Comparison of ENCODE assay signal across 17 cellular contexts in genomic region chr2:170878061-170878460, GRCh38. TPM values are rescaled to one million over a fixed set of nuclear protein-coding genes. Genes with fewer than 3 reads are reported as not detected.
DNase-seq lines count a peak whose midpoint lies in the region; ATAC-seq and TF ChIP-seq lines count a peak whose summit lies in the region.
"Had no signal": no experiment of that assay in that cellular context is flagged by ENCODE, and none has a peak within 500 bp of the region (broad histone marks: within the 10 kb centered on the region; RNA-seq: fewer than 3 reads in every experiment).

No MANE protein-coding gene starts in this region.

- H3K27ac Mint-ChIP-seq in activated CD8-positive, alpha-beta T cell treated with anti-CD3 and anti-CD28 coated beads, Interleukin-2, amount 10 ng/mL, durations not matched to agents 7 days and 5 days = peak overlapping the region; percentile 37
- no peak overlapping the region for H3K27ac Mint-ChIP-seq in activated CD8-positive, alpha-beta T cell treated with anti-CD3 and anti-CD28 coated beads for 36 hours
- H3K27ac Mint-ChIP-seq: progenitor cell of endocrine pancreas had no signal

- in situ Hi-C loops in astrocyte of the cerebellum (cut with HindIII; ENCODE audit: low sequenced_read_pairs) = no loop called here

- peaks cover 17% of the 10 kb centered on the region for H3K4me1 Mint-ChIP-seq in activated CD8-positive, alpha-beta T cell treated with anti-CD3 and anti-CD28 coated beads, Interleukin-2, amount 10 ng/mL, durations not matched to agents 7 days and 5 days (ENCODE audit: low read depth)
- peaks cover 11% of the 10 kb centered on the region for H3K4me1 Mint-ChIP-seq in activated CD8-positive, alpha-beta T cell treated with anti-CD3 and anti-CD28 coated beads for 36 hours (ENCODE audit: low read depth)

- H3K9me3 Mint-ChIP-seq in activated CD8-positive, alpha-beta T cell treated with anti-CD3 and anti-CD28 coated beads, Interleukin-2, amount 10 ng/mL, durations not matched to agents 7 days and 5 days (ENCODE audit: insufficient read depth) = no peaks in the 10 kb centered on the region
- H3K9me3 Mint-ChIP-seq in activated CD8-positive, alpha-beta T cell treated with anti-CD3 and anti-CD28 coated beads for 36 hours = no peaks in the 10 kb centered on the region

- CTCF ChIA-PET in activated CD8-positive, alpha-beta T cell treated with anti-CD3 and anti-CD28 coated beads, Interleukin-2, amount 10 ng/mL, durations not matched to agents 7 days and 5 days (lab: Charles Lee) = interaction anchor here (0.9 to 1.6 kb wide), 8 partner anchors 13 to 516 kb away, joined by 3 to 5 read pairs (median 3); partner anchors contain the start of gene GORASP2
- CTCF ChIA-PET in activated CD8-positive, alpha-beta T cell treated with anti-CD3 and anti-CD28 coated beads for 36 hours (lab: Charles Lee) = interaction anchor here (1.6 to 2.8 kb wide), 3 partner anchors 10 to 51 kb away, joined by 4 to 12 read pairs (median 9); partner anchors contain the start of gene GORASP2

- peak overlapping the region; percentile 39 for H3K4me3 Mint-ChIP-seq in activated CD8-positive, alpha-beta T cell treated with anti-CD3 and anti-CD28 coated beads, Interleukin-2, amount 10 ng/mL, durations not matched to agents 7 days and 5 days
- no peak overlapping the region for H3K4me3 Mint-ChIP-seq in activated CD8-positive, alpha-beta T cell treated with anti-CD3 and anti-CD28 coated beads for 36 hours

- no peaks in the 10 kb centered on the region for H3K36me3 ChIP-seq in left lung
- H3K36me3 ChIP-seq: upper lobe of right lung had no signal

- POLR2A ChIA-PET in activated CD8-positive, alpha-beta T cell treated with anti-CD3 and anti-CD28 coated beads, Interleukin-2, amount 10 ng/mL, durations not matched to agents 7 days and 5 days (lab: Charles Lee) = no interaction called here
- POLR2A ChIA-PET in activated CD8-positive, alpha-beta T cell treated with anti-CD3 and anti-CD28 coated beads for 36 hours (lab: Charles Lee) = no interaction called here

- no peak for ATAC-seq in activated CD8-positive, alpha-beta T cell treated with anti-CD3 and anti-CD28 coated beads, Interleukin-2, amount 10 ng/mL, durations not matched to agents 7 days and 5 days
- no peak for ATAC-seq in activated CD8-positive, alpha-beta T cell treated with anti-CD3 and anti-CD28 coated beads for 36 hours
- ATAC-seq in HG03342 (IDR thresholded peaks at IDR 0.05; ENCODE audit: unreplicated experiment) (peak; percentile 13), left lung (peak; percentile 17), GM19351 (IDR thresholded peaks at IDR 0.05; ENCODE audit: unreplicated experiment) (no peak), GM21723 (IDR thresholded peaks at IDR 0.05; ENCODE audit: unreplicated experiment) (no peak)
- ATAC-seq: Right ventricle myocardium inferior, upper lobe of right lung had no signal

- H3K36me3 Mint-ChIP-seq in activated CD8-positive, alpha-beta T cell treated with anti-CD3 and anti-CD28 coated beads, Interleukin-2, amount 10 ng/mL, durations not matched to agents 7 days and 5 days (ENCODE audit: low read depth) = no peaks in the 10 kb centered on the region
- H3K36me3 Mint-ChIP-seq in activated CD8-positive, alpha-beta T cell treated with anti-CD3 and anti-CD28 coated beads for 36 hours (ENCODE audit: low read depth) = no peaks in the 10 kb centered on the region

- TF ChIP-seq CTCF in activated CD8-positive, alpha-beta T cell treated with anti-CD3 and anti-CD28 coated beads for 36 hours (IDR thresholded peaks at IDR 0.05) = no peak
- TF ChIP-seq CTCF in astrocyte of the cerebellum (IDR thresholded peaks at IDR 0.05; ENCODE audit: low read depth, low read length, missing control alignments) = no peak
- TF ChIP-seq CTCF in left lung (IDR thresholded peaks at IDR 0.05) = no peak

- H3K4me3 ChIP-seq in astrocyte of the cerebellum (ENCODE audit: low read depth, low read length) = no peak overlapping the region
- H3K4me3 ChIP-seq in left lung = no peak overlapping the region
- H3K4me3 ChIP-seq: upper lobe of right lung had no signal

- peaks cover 21% of the 10 kb centered on the region for H3K27me3 Mint-ChIP-seq in activated CD8-positive, alpha-beta T cell treated with anti-CD3 and anti-CD28 coated beads, Interleukin-2, amount 10 ng/mL, durations not matched to agents 7 days and 5 days (ENCODE audit: low read depth)
- H3K27me3 Mint-ChIP-seq in activated CD8-positive, alpha-beta T cell treated with anti-CD3 and anti-CD28 coated beads for 36 hours = peaks cover 1% of the 10 kb centered on the region

- intact Hi-C loops in activated CD8-positive, alpha-beta T cell treated with anti-CD3 and anti-CD28 coated beads for 36 hours (cut with micrococcal nuclease) = no loop called here
- intact Hi-C loops in left lung (cut with DNase I) (no loop called here), head of caudate nucleus (cut with DNase I) (no loop called here)

- peaks cover 0 to 7% of the 10 kb centered on the region in 2 donors for H3K4me1 ChIP-seq in left lung

- H3K27me3 ChIP-seq in left lung = no peaks in the 10 kb centered on the region
- H3K27me3 ChIP-seq: upper lobe of right lung had no signal

- no peaks in the 10 kb centered on the region for H3K9me3 ChIP-seq in left lung
- H3K9me3 ChIP-seq: upper lobe of right lung had no signal

- no peak for DNase-seq in activated CD8-positive, alpha-beta T cell treated with anti-CD3 and anti-CD28 coated beads, Interleukin-2, amount 10 ng/mL, durations not matched to agents 7 days and 5 days
- no peak for DNase-seq in activated CD8-positive, alpha-beta T cell treated with anti-CD3 and anti-CD28 coated beads for 36 hours
- DNase-seq in astrocyte of the cerebellum (ENCODE audit: low read depth) (peak; percentile 48), left lung (no peak), head of caudate nucleus (no peak)
- DNase-seq: amygdala; dermis blood vessel endothelial cell; islet precursor cell; NCI-H1436; NCI-H524 treated with DMSO at 0.1 percent for 48 hours; stimulated activated CD8-positive, alpha-beta memory T cell treated with anti-CD3 and anti-CD28 coated beads, Interleukin-4, amount 100 ng/mL, for 48 hours; upper lobe of right lung had no signal

- H3K27ac ChIP-seq in left lung = no peak overlapping the region
- H3K27ac ChIP-seq: upper lobe of right lung had no signal

RNA-seq across cellular contexts. Expression of gene GORASP2, which starts 51.0 kb away (rescaled TPM):
- total RNA-seq in activated CD8-positive, alpha-beta T cell treated with anti-CD3 and anti-CD28 coated beads, Interleukin-2, amount 10 ng/mL, durations not matched to agents 7 days and 5 days = 10 to 100 TPM; 65.2 to 65.9 TPM
- 10 to 100 TPM; 68.4 to 70.6 TPM for total RNA-seq in activated CD8-positive, alpha-beta T cell treated with anti-CD3 and anti-CD28 coated beads for 36 hours
- total RNA-seq in left lung = 10 to 100 TPM; 80.7 to 84.4 TPM

Comparison
In these comparisons a context has a peak if more than half of its experiments do, and no peak if none do; other contexts are left out.
1. ATAC-seq: peak in HG03342 (single experiment) and left lung (single experiment); none in activated CD8-positive, alpha-beta T cell treated with anti-CD3 and anti-CD28 coated beads, Interleukin-2, amount 10 ng/mL, durations not matched to agents 7 days and 5 days (single experiment), activated CD8-positive, alpha-beta T cell treated with anti-CD3 and anti-CD28 coated beads for 36 hours (single experiment), GM19351 (single experiment) and GM21723 (single experiment).